Comparison of ENCODE assay signal across 21 cellular contexts in the genomic region with DNA sequence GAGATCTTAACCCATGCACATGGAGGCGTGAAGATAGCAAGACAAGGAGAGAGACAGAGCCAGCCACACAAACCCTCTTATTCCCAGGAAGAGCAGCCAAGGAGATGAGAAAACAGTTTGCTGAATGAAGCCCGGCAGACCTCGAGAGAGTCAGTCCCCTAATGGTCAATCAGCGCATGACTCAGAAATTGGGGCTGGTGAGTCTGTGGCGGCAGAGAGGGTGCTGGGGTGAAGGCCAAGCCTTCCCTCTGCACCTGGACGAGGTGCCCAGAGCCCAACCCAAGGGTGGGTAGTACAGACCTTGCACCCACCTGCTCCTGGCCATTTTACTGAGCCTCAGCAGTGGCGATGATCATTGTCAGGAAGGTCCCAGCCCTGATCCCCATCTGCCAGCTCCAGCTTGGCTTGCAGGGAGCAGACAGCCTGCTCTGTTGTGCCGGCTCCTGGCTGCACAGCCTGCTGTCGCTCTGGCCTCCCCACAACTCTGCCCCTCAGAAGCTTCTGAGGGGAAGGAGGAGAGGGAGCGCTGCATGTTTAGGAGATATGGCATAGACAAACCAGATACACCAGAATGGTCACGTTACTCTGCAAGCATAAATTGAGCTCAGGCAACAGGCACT.
DNase-seq lines count a peak whose midpoint lies in the region; TF ChIP-seq lines count a peak whose summit lies in the region.
"Had no signal": no experiment of that assay in that cellular context is flagged by ENCODE, and none has a peak within 500 bp of the region (broad histone marks: within the 10 kb centered on the region; RNA-seq: fewer than 3 reads in every experiment).

No MANE protein-coding gene starts in this region.

- H3K4me1 ChIP-seq in testis, result no peaks in the 10 kb centered on the region
- H3K4me1 ChIP-seq: adrenal gland had no signal

- TF ChIP-seq POLR2A in testis (IDR thresholded peaks at IDR 0.05), result no peak

- no peak overlapping the region for H3K4me3 Mint-ChIP-seq in mesothelial cell of epicardium
- H3K4me3 Mint-ChIP-seq: activated CD4-positive, alpha-beta T cell treated with anti-CD3 and anti-CD28 coated beads for 36 hours had no signal

- TF ChIP-seq CTCF in WERI-Rb-1 (IDR thresholded peaks at IDR 0.05; ENCODE audit: low read depth, low read length), result peak; percentile 42; the same call in 1 of the 2 replicates
- no peak for TF ChIP-seq CTCF in mesothelial cell of epicardium (IDR thresholded peaks at IDR 0.05; ENCODE audit: unreplicated experiment)
- TF ChIP-seq CTCF in testis (IDR thresholded peaks at IDR 0.05), result no peak

- H3K36me3 ChIP-seq in WERI-Rb-1 (no peaks in the 10 kb centered on the region), testis (ENCODE audit: low read depth, missing control alignments) (no peaks in the 10 kb centered on the region)
- H3K36me3 ChIP-seq: adrenal gland, thoracic aorta had no signal

- H3K27ac ChIP-seq in WERI-Rb-1 (peak overlapping the region; percentile 61), testis (no peak overlapping the region)
- H3K27ac ChIP-seq: adrenal gland, KMS-11, thoracic aorta had no signal

- no peaks in the 10 kb centered on the region for H3K27me3 Mint-ChIP-seq in mesothelial cell of epicardium (ENCODE audit: low read depth)
- H3K27me3 Mint-ChIP-seq: activated CD4-positive, alpha-beta T cell treated with anti-CD3 and anti-CD28 coated beads for 36 hours had no signal

- 84 to 92% methylated on average over 6 to 11 of the region's 11 CpGs for WGBS in testis, 2 donors

- H3K4me1 Mint-ChIP-seq in mesothelial cell of epicardium, result peaks cover 85% of the 10 kb centered on the region
- H3K4me1 Mint-ChIP-seq: activated CD4-positive, alpha-beta T cell treated with anti-CD3 and anti-CD28 coated beads for 36 hours had no signal

- H3K4me3 ChIP-seq in WERI-Rb-1 (ENCODE audit: low read depth, low read length), result no peak overlapping the region
- no peak overlapping the region for H3K4me3 ChIP-seq in testis
- H3K4me3 ChIP-seq: adrenal gland, GM12878, thoracic aorta had no signal

- peak overlapping the region; percentile 28 for H3K27ac Mint-ChIP-seq in mesothelial cell of epicardium
- H3K27ac Mint-ChIP-seq: activated CD4-positive, alpha-beta T cell treated with anti-CD3 and anti-CD28 coated beads for 36 hours had no signal

- H3K9me3 ChIP-seq in WERI-Rb-1 (ENCODE audit: severe bottlenecking), result no peaks in the 10 kb centered on the region
- no peaks in the 10 kb centered on the region for H3K9me3 ChIP-seq in testis
- H3K9me3 ChIP-seq: adrenal gland, thoracic aorta had no signal

- intact Hi-C loops in testis (cut with DNase I; ENCODE audit: low total_unique reads), result no loop called here

- H3K36me3 Mint-ChIP-seq in mesothelial cell of epicardium, result no peaks in the 10 kb centered on the region

- H3K27me3 ChIP-seq in WERI-Rb-1 (ENCODE audit: insufficient read depth, low read depth, severe bottlenecking) (no peaks in the 10 kb centered on the region), testis (no peaks in the 10 kb centered on the region)
- H3K27me3 ChIP-seq: adrenal gland had no signal

- DNase-seq in DMS 273 treated with DMSO at 0.1 percent for 48 hours (lab: John Stamatoyannopoulos, UW) (peak; percentile 12), HT-29 (ENCODE audit: low spot score) (peak; percentile 2), WERI-Rb-1 (peak; percentile 73), mesothelial cell of epicardium (ENCODE audit: low spot score in 2 of 2, unreplicated experiment in 2 of 2) (no peak), ecto neural progenitor cell (ENCODE audit: low spot score) (no peak), NCI-H2081 (lab: John Stamatoyannopoulos, UW) (no peak), testis (no peak), COLO668 (lab: John Stamatoyannopoulos, UW; ENCODE audit: unreplicated experiment) (no peak)
- DNase-seq: activated CD4-positive, alpha-beta T cell treated with anti-CD3 and anti-CD28 coated beads for 36 hours; activated effector memory CD4-positive, alpha-beta T cell treated with Interleukin-2 at 50 U/mL for 16 hours; COR-L47; GDM1; left cardiac atrium; NCI-H1092 treated with DMSO at 0.1 percent for 48 hours; occipital lobe; SHP77 treated with DMSO at 0.1 percent for 48 hours; T1000 had no signal

- no peaks in the 10 kb centered on the region for H3K9me3 Mint-ChIP-seq in mesothelial cell of epicardium

Comparison
In these comparisons a context has a peak if more than half of its experiments do, and no peak if none do; other contexts are left out.
1. DNase-seq: peak in DMS 273 treated with DMSO at 0.1 percent for 48 hours (single experiment), HT-29 (single experiment) and WERI-Rb-1 (single experiment); none in mesothelial cell of epicardium (0 of 2), ecto neural progenitor cell (single experiment), NCI-H2081 (0 of 2), testis (single experiment) and COLO668 (single experiment).